In the genomic region with DNA sequence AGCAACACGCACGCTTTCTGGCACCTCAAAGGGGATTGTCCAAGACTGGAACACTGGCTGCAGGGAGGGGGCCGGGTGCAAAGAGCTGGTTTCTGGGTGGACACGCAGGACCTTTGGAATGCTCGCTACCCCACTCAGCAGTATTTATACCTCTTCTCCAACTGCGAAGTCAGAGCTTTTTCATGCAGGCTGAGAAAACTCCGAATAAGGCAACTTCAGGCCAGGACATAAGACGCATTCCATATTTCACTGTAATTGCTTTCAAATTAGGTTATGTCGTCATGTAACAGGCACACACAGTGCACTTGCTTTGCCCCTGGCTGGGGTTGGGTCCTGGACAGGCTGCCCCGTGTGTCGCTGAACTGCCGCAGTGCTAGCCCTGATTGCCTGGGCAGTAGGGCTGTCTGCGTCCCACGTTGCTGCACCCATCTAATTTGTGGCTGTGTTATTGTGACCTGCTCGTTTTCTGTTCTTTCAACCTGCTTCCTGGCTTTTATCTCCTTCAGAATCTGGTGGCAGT, we compare ENCODE assay signal across 8 cellular contexts. TPM values are rescaled to one million over a fixed set of nuclear protein-coding genes. Genes with fewer than 3 reads are reported as not detected.
DNase-seq lines count a peak whose midpoint lies in the region.

No MANE protein-coding gene starts in this region.

- H3K4me3 ChIP-seq in subcutaneous abdominal adipose tissue (ENCODE audit: low read depth in 1 of 5, low read length in 5 of 5), result peak overlapping the region in 1 of 5 donors; percentile 5

- H3K9ac ChIP-seq in subcutaneous abdominal adipose tissue (ENCODE audit: low read length in 5 of 5), result no peak overlapping the region

- no peak overlapping the region for H3K4me3 Mint-ChIP-seq in activated CD4-positive, alpha-beta T cell treated with anti-CD3 and anti-CD28 coated beads, Interleukin-2, amount 10 ng/mL, durations not matched to agents 24 days and 14 days

- peaks cover 21% of the 10 kb centered on the region for H3K36me3 Mint-ChIP-seq in activated CD4-positive, alpha-beta T cell treated with anti-CD3 and anti-CD28 coated beads, Interleukin-2, amount 10 ng/mL, durations not matched to agents 24 days and 14 days (ENCODE audit: low read depth)

- no peaks in the 10 kb centered on the region for H3K27me3 Mint-ChIP-seq in activated CD4-positive, alpha-beta T cell treated with anti-CD3 and anti-CD28 coated beads, Interleukin-2, amount 10 ng/mL, durations not matched to agents 24 days and 14 days

- H3K36me3 ChIP-seq in subcutaneous abdominal adipose tissue (ENCODE audit: control insufficient read depth in 5 of 5, insufficient read depth in 5 of 5, low read length in 5 of 5), result peaks cover 0 to 12% (median 6%) of the 10 kb centered on the region in 5 donors

- no peaks in the 10 kb centered on the region for H3K9me3 ChIP-seq in subcutaneous abdominal adipose tissue (ENCODE audit: control insufficient read depth in 5 of 5, low read length in 5 of 5)

- H3K27me3 ChIP-seq in layer of hippocampus (ENCODE audit: control insufficient read depth, insufficient read depth, low read length) (no peaks in the 10 kb centered on the region), subcutaneous abdominal adipose tissue (ENCODE audit: control insufficient read depth in 5 of 5, insufficient read depth in 4 of 5, low read length in 5 of 5) (no peaks in the 10 kb centered on the region)

- H3K27ac Mint-ChIP-seq in activated CD4-positive, alpha-beta T cell treated with anti-CD3 and anti-CD28 coated beads, Interleukin-2, amount 10 ng/mL, durations not matched to agents 24 days and 14 days, result no peak overlapping the region

- H3K4me1 ChIP-seq in subcutaneous abdominal adipose tissue (ENCODE audit: control insufficient read depth in 5 of 5, insufficient read depth in 5 of 5, low read length in 5 of 5), result peaks cover 18 to 76% (median 72%) of the 10 kb centered on the region in 5 donors

- peaks cover 69% of the 10 kb centered on the region for H3K4me1 Mint-ChIP-seq in activated CD4-positive, alpha-beta T cell treated with anti-CD3 and anti-CD28 coated beads, Interleukin-2, amount 10 ng/mL, durations not matched to agents 24 days and 14 days

- no peaks in the 10 kb centered on the region for H3K9me3 Mint-ChIP-seq in activated CD4-positive, alpha-beta T cell treated with anti-CD3 and anti-CD28 coated beads, Interleukin-2, amount 10 ng/mL, durations not matched to agents 24 days and 14 days

- DNase-seq in HT1080 (ENCODE audit: low read depth) (peak; percentile 94), caudate nucleus (lab: John Stamatoyannopoulos, UW) (peak in 1 of 61 donors; percentile 10), NCI-H2196 treated with DMSO at 0.1 percent for 48 hours (lab: John Stamatoyannopoulos, UW; ENCODE audit: unreplicated experiment) (no peak), NOMO-1 treated with dmso at 0.1 percent for 144 hours (lab: John Stamatoyannopoulos, UW; ENCODE audit: unreplicated experiment) (no peak), hippocampal formation (lab: John Stamatoyannopoulos, UW) (no peak)
- no peak for DNase-seq in activated CD4-positive, alpha-beta T cell treated with anti-CD3 and anti-CD28 coated beads, Interleukin-2, amount 10 ng/mL, durations not matched to agents 24 days and 14 days

- intact Hi-C loops in activated CD4-positive, alpha-beta T cell treated with anti-CD3 and anti-CD28 coated beads, Interleukin-2, amount 10 ng/mL, durations not matched to agents 24 days and 14 days (cut with micrococcal nuclease), result no loop called here

- H3K27ac ChIP-seq in caudate nucleus (ENCODE audit: low read depth, low read length) (peak overlapping the region; percentile 77), layer of hippocampus (ENCODE audit: low read depth, low read length) (peak overlapping the region; percentile 71), subcutaneous abdominal adipose tissue (ENCODE audit: low read depth, low read length) (peak overlapping the region; percentile 77)

RNA-seq across cellular contexts. Expression of a gene that starts 44.5 kb away (rescaled TPM):
- total RNA-seq in HT1080 (2014; rRNA removed; shearing (Covaris generic)), result 446 and 615 TPM in 2 replicates
- polyA plus RNA-seq in HT1080 (2015; cell fraction: cytosol; rRNA removed), result 417 and 451 TPM in 2 replicates
- 2,693 and 2,910 TPM in 2 replicates for polyA plus RNA-seq in HT1080 (2015; cell fraction: nucleus; rRNA removed)
- 243 and 257 TPM in 2 replicates for total RNA-seq in activated CD4-positive, alpha-beta T cell treated with anti-CD3 and anti-CD28 coated beads, Interleukin-2, amount 10 ng/mL, durations not matched to agents 24 days and 14 days

RNA-seq across cellular contexts. Expression of a gene that starts 52.3 kb away (rescaled TPM):
- total RNA-seq in HT1080 (2014; rRNA removed; shearing (Covaris generic)), result 0.10 and 0.14 TPM in 2 replicates
- 0.43 and 0.80 TPM in 2 replicates for polyA plus RNA-seq in HT1080 (2015; cell fraction: cytosol; rRNA removed)
- polyA plus RNA-seq in HT1080 (2015; cell fraction: nucleus; rRNA removed), result 0.88 and 0.91 TPM in 2 replicates
- 3.2 and 3.5 TPM in 2 replicates for total RNA-seq in activated CD4-positive, alpha-beta T cell treated with anti-CD3 and anti-CD28 coated beads, Interleukin-2, amount 10 ng/mL, durations not matched to agents 24 days and 14 days
